8 cellular contexts compared by ENCODE assay signal in the genomic region with DNA sequence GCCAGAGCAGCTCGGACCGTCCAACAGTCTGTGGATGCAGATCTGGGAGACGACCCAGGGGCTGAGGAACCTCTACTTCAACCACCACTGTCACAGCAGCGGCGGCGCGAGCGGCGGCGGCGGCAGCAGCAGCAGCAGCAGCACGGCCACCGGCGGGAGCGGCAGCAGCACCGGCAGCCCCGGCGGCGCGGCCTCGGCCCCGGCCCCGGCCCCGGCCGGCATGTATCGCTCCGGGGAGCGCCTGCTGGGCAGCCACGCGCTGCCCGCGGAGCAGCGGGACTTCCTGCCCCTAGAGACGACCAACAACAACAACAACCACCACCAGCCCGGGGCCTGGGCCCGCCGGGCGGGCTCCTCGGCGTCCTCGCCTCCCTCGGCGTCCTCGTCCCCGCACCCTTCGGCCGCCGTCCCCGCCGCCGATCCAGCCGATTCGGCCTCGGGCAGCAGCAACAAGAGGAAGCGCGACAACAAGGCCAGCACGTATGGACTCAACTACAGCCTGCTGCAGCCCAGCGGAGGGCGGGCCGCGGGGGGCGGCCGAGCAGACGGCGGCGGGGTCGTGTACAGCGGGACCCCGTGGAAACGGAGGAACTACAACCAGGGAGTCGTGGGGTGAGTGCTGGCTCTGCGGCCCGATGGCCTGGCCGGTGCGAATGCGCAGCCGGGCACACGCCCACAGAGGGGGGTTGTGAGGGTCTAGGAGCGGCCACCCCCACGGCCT. TPM values are rescaled to one million over a fixed set of nuclear protein-coding genes. Genes with fewer than 3 reads are reported as not detected.
A peak's percentile ranks its signal among the peaks of the same experiment; 100 is the strongest.
DNase-seq lines count a peak whose midpoint lies in the region; ATAC-seq and TF ChIP-seq lines count a peak whose summit lies in the region.

No MANE protein-coding gene starts in this region.

- H3K27ac ChIP-seq in HUES48 (ENCODE audit: low read depth, low read length) (no peak overlapping the region), trophoblast cell (ENCODE audit: low read depth, low read length) (peak overlapping the region; percentile 32)

- H3K9me3 ChIP-seq in HUES48 (ENCODE audit: control insufficient read depth, insufficient read depth, low read length) (no peaks in the 10 kb centered on the region), trophoblast cell (ENCODE audit: insufficient read depth, low read depth, low read length) (peaks cover 6% of the 10 kb centered on the region)

- no peaks in the 10 kb centered on the region for H3K27me3 ChIP-seq in HUES48 (ENCODE audit: control insufficient read depth, insufficient read depth, low read length)
- H3K27me3 ChIP-seq in trophoblast cell (ENCODE audit: insufficient read depth, low read length) = no peaks in the 10 kb centered on the region

- peak overlapping the region; percentile 65 for H2AFZ ChIP-seq in trophoblast cell (ENCODE audit: insufficient read depth, low read length, poor library complexity)

- peaks cover 9% of the 10 kb centered on the region for H3K79me2 ChIP-seq in trophoblast cell (ENCODE audit: control insufficient read depth, insufficient read depth, low read length, poor library complexity)

- peak overlapping the region; percentile 89 for H3K4me2 ChIP-seq in trophoblast cell (ENCODE audit: low read length)

- no peak overlapping the region for H3K27ac Mint-ChIP-seq in activated T-cell treated with anti-CD3 and anti-CD28 coated beads, Interleukin-2, amount 50 U/mL, for 72 hours
- peak overlapping the region; percentile 31 for H3K27ac Mint-ChIP-seq in glutamatergic neuron (ENCODE audit: unreplicated experiment)

- H3K23ac ChIP-seq in trophoblast cell (ENCODE audit: low read length) = peak overlapping the region; percentile 24

- H3K18ac ChIP-seq in trophoblast cell (ENCODE audit: low read length) = peak overlapping the region; percentile 55

- H4K91ac ChIP-seq in trophoblast cell (ENCODE audit: low read depth, low read length) = peak overlapping the region; percentile 48

- peak overlapping the region; percentile 82 to 99 for H3K4me3 Mint-ChIP-seq in activated T-cell treated with anti-CD3 and anti-CD28 coated beads, Interleukin-2, amount 50 U/mL, for 72 hours
- H3K4me3 Mint-ChIP-seq in glutamatergic neuron (ENCODE audit: unreplicated experiment) = peak overlapping the region; percentile 90

- no peak overlapping the region for H4K12ac ChIP-seq in trophoblast cell (ENCODE audit: low read depth, low read length)

- H2BK12ac ChIP-seq in trophoblast cell (ENCODE audit: low read length) = no peak overlapping the region

- WGBS in trophoblast cell (ENCODE audit: extremely low coverage, insufficient coverage, insufficient read length) = no CpG with 5 or more reads among the region's 80 CpGs

- H3K36me3 Mint-ChIP-seq in activated T-cell treated with anti-CD3 and anti-CD28 coated beads, Interleukin-2, amount 50 U/mL, for 72 hours (ENCODE audit: insufficient read depth in 2 of 2) = peaks cover 4 to 8% of the 10 kb centered on the region in 2 donors
- H3K36me3 Mint-ChIP-seq in glutamatergic neuron (ENCODE audit: unreplicated experiment) = no peaks in the 10 kb centered on the region

- TF ChIP-seq CTCF in glutamatergic neuron (IDR thresholded peaks at IDR 0.05; ENCODE audit: partially characterized antibody, unreplicated experiment) = no peak

- ATAC-seq in GM21381 (IDR thresholded peaks at IDR 0.05; ENCODE audit: unreplicated experiment) = peak; percentile 21
- ATAC-seq in activated T-cell treated with anti-CD3 and anti-CD28 coated beads, Interleukin-2, amount 50 U/mL, for 72 hours (replicated peaks in 1 of 2) = peak; percentile 1 to 14
- no peak for ATAC-seq in HG03378 (IDR thresholded peaks at IDR 0.05; ENCODE audit: unreplicated experiment)

- in situ Hi-C loops in Caki2 (cut with HindIII; ENCODE audit: low pct_unique_long_range_greater_than_20kb, low sequenced_read_pairs) = no loop called here

- DNase-seq in Caki2 (ENCODE audit: low read depth) (peak; percentile 20), glutamatergic neuron (peak; percentile 38), trophoblast cell (peak in 1 of 2 donors; percentile 48), DMS153 (lab: John Stamatoyannopoulos, UW) (no peak)
- peak in 1 of 2 donors; percentile 50 for DNase-seq in activated T-cell treated with anti-CD3 and anti-CD28 coated beads, Interleukin-2, amount 50 U/mL, for 72 hours

- H2BK5ac ChIP-seq in trophoblast cell (ENCODE audit: low read depth, low read length, poor library complexity) = no peak overlapping the region

- peak overlapping the region; percentile 61 for H3K4ac ChIP-seq in trophoblast cell (ENCODE audit: low read depth, low read length)

- peak overlapping the region; percentile 10 for H2BK120ac ChIP-seq in trophoblast cell (ENCODE audit: insufficient read depth, low read length, poor library complexity)

- peaks cover 44% of the 10 kb centered on the region for H3K4me1 Mint-ChIP-seq in activated T-cell treated with anti-CD3 and anti-CD28 coated beads, Interleukin-2, amount 50 U/mL, for 72 hours (ENCODE audit: low read depth)
- peaks cover 17% of the 10 kb centered on the region for H3K4me1 Mint-ChIP-seq in glutamatergic neuron (ENCODE audit: low read depth, unreplicated experiment)

- H3K4me3 ChIP-seq in HUES48 (ENCODE audit: low read depth, low read length) (peak overlapping the region; percentile 80), trophoblast cell (ENCODE audit: low read depth, low read length) (peak overlapping the region; percentile 97)

- peak overlapping the region; percentile 5 for H4K8ac ChIP-seq in trophoblast cell (ENCODE audit: low read depth, low read length)

- H3K36me3 ChIP-seq in HUES48 (ENCODE audit: control insufficient read depth, insufficient read depth, low read length) (no peaks in the 10 kb centered on the region), trophoblast cell (ENCODE audit: control insufficient read depth in 1 of 2, insufficient read depth in 2 of 2, low read length in 2 of 2) (no peaks in the 10 kb centered on the region)

- H3K14ac ChIP-seq in trophoblast cell (ENCODE audit: low read length) = peak overlapping the region; percentile 72

- H3K9ac ChIP-seq in HUES48 (ENCODE audit: low read depth, low read length) (peak overlapping the region; percentile 28; the same call in 1 of the 2 replicates), trophoblast cell (ENCODE audit: low read length) (peak overlapping the region; percentile 83)

- H3K9me3 Mint-ChIP-seq in activated T-cell treated with anti-CD3 and anti-CD28 coated beads, Interleukin-2, amount 50 U/mL, for 72 hours = no peaks in the 10 kb centered on the region
- H3K9me3 Mint-ChIP-seq in glutamatergic neuron (ENCODE audit: unreplicated experiment) = peaks cover 7% of the 10 kb centered on the region

- peaks cover 11% of the 10 kb centered on the region for H3K79me1 ChIP-seq in trophoblast cell (ENCODE audit: low read length)

- H2AK5ac ChIP-seq in trophoblast cell (ENCODE audit: low read length) = no peak overlapping the region

- no peaks in the 10 kb centered on the region for H3K27me3 Mint-ChIP-seq in activated T-cell treated with anti-CD3 and anti-CD28 coated beads, Interleukin-2, amount 50 U/mL, for 72 hours (ENCODE audit: low read depth)
- H3K27me3 Mint-ChIP-seq in glutamatergic neuron (ENCODE audit: unreplicated experiment) = peaks cover 10% of the 10 kb centered on the region

- H3K4me1 ChIP-seq in HUES48 (ENCODE audit: control insufficient read depth, insufficient read depth, low read length) (peaks cover 20% of the 10 kb centered on the region), trophoblast cell (ENCODE audit: control insufficient read depth in 1 of 2, insufficient read depth in 2 of 2, low read length in 2 of 2) (peaks cover 5 to 14% of the 10 kb centered on the region in 2 experiments)

RNA-seq across cellular contexts. Expression of a gene that starts 0.7 kb away (rescaled TPM):
- total RNA-seq in Caki2 (2014; rRNA removed; shearing (Covaris generic); ENCODE audit: low replicate concordance) = 3.3 and 4.2 TPM in 2 replicates
- 10 to 100 TPM; 27.5 to 29.0 TPM for total RNA-seq in activated T-cell treated with anti-CD3 and anti-CD28 coated beads, Interleukin-2, amount 50 U/mL, for 72 hours
- total RNA-seq in glutamatergic neuron (ENCODE audit: unreplicated experiment) = 9.5 TPM
- polyA plus RNA-seq in trophoblast cell (2013) = 13.0 and 13.3 TPM in 2 replicates
